In the genomic region with DNA sequence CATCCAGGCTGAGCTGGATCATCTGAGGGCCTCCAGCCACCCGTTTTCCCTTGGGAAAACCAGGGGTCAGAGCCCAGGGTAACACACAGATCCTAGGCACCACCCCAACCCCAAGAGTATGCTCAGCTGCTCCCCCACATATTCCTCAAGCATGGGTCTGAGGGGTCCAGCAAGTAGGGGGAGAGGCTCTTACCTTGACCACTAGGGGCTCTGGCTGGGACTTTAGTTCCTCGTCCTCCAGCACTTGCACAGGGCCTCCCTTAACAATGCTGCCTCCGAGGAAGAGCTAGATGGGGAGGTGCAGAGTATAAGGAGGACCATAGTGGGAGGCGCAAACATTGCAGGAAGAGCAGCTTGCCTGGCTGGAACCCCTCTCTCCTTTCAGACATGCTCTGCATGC, we compare ENCODE assay signal across 2 cellular contexts.
TF ChIP-seq lines count a peak whose summit lies in the region.

No MANE protein-coding gene starts in this region.

TF ChIP-seq in GM23338, 12 proteins besides CTCF, POLR2A, EP300 and RAD21 (continues in another document):
- TF ChIP-seq NANOG (IDR thresholded peaks at IDR 0.05; ENCODE audit: borderline replicate concordance) (no peak), ZNF331 (CRISPR knock-in tag; IDR thresholded peaks at IDR 0.05; ENCODE audit: low read depth) (no peak), CREB1 (CRISPR knock-in tag; IDR thresholded peaks at IDR 0.05; ENCODE audit: low read depth) (no peak), EZH2phosphoT487 (IDR thresholded peaks at IDR 0.05; ENCODE audit: unreplicated experiment) (no peak), STAT1 (IDR thresholded peaks at IDR 0.05; ENCODE audit: unreplicated experiment) (no peak), JUNB (IDR thresholded peaks at IDR 0.05; ENCODE audit: unreplicated experiment) (no peak), ZNF114 (CRISPR knock-in tag; IDR thresholded peaks at IDR 0.05) (no peak), POLR2AphosphoS5 (IDR thresholded peaks at IDR 0.05; ENCODE audit: low read depth) (no peak), EZH2 (IDR thresholded peaks at IDR 0.05; ENCODE audit: low read depth, unreplicated experiment) (no peak)
- TF ChIP-seq, protein P1, sequence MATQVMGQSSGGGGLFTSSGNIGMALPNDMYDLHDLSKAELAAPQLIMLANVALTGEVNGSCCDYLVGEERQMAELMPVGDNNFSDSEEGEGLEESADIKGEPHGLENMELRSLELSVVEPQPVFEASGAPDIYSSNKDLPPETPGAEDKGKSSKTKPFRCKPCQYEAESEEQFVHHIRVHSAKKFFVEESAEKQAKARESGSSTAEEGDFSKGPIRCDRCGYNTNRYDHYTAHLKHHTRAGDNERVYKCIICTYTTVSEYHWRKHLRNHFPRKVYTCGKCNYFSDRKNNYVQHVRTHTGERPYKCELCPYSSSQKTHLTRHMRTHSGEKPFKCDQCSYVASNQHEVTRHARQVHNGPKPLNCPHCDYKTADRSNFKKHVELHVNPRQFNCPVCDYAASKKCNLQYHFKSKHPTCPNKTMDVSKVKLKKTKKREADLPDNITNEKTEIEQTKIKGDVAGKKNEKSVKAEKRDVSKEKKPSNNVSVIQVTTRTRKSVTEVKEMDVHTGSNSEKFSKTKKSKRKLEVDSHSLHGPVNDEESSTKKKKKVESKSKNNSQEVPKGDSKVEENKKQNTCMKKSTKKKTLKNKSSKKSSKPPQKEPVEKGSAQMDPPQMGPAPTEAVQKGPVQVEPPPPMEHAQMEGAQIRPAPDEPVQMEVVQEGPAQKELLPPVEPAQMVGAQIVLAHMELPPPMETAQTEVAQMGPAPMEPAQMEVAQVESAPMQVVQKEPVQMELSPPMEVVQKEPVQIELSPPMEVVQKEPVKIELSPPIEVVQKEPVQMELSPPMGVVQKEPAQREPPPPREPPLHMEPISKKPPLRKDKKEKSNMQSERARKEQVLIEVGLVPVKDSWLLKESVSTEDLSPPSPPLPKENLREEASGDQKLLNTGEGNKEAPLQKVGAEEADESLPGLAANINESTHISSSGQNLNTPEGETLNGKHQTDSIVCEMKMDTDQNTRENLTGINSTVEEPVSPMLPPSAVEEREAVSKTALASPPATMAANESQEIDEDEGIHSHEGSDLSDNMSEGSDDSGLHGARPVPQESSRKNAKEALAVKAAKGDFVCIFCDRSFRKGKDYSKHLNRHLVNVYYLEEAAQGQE (IDR thresholded peaks at IDR 0.05; ENCODE audit: unreplicated experiment): no peak
- TF ChIP-seq, protein P2, sequence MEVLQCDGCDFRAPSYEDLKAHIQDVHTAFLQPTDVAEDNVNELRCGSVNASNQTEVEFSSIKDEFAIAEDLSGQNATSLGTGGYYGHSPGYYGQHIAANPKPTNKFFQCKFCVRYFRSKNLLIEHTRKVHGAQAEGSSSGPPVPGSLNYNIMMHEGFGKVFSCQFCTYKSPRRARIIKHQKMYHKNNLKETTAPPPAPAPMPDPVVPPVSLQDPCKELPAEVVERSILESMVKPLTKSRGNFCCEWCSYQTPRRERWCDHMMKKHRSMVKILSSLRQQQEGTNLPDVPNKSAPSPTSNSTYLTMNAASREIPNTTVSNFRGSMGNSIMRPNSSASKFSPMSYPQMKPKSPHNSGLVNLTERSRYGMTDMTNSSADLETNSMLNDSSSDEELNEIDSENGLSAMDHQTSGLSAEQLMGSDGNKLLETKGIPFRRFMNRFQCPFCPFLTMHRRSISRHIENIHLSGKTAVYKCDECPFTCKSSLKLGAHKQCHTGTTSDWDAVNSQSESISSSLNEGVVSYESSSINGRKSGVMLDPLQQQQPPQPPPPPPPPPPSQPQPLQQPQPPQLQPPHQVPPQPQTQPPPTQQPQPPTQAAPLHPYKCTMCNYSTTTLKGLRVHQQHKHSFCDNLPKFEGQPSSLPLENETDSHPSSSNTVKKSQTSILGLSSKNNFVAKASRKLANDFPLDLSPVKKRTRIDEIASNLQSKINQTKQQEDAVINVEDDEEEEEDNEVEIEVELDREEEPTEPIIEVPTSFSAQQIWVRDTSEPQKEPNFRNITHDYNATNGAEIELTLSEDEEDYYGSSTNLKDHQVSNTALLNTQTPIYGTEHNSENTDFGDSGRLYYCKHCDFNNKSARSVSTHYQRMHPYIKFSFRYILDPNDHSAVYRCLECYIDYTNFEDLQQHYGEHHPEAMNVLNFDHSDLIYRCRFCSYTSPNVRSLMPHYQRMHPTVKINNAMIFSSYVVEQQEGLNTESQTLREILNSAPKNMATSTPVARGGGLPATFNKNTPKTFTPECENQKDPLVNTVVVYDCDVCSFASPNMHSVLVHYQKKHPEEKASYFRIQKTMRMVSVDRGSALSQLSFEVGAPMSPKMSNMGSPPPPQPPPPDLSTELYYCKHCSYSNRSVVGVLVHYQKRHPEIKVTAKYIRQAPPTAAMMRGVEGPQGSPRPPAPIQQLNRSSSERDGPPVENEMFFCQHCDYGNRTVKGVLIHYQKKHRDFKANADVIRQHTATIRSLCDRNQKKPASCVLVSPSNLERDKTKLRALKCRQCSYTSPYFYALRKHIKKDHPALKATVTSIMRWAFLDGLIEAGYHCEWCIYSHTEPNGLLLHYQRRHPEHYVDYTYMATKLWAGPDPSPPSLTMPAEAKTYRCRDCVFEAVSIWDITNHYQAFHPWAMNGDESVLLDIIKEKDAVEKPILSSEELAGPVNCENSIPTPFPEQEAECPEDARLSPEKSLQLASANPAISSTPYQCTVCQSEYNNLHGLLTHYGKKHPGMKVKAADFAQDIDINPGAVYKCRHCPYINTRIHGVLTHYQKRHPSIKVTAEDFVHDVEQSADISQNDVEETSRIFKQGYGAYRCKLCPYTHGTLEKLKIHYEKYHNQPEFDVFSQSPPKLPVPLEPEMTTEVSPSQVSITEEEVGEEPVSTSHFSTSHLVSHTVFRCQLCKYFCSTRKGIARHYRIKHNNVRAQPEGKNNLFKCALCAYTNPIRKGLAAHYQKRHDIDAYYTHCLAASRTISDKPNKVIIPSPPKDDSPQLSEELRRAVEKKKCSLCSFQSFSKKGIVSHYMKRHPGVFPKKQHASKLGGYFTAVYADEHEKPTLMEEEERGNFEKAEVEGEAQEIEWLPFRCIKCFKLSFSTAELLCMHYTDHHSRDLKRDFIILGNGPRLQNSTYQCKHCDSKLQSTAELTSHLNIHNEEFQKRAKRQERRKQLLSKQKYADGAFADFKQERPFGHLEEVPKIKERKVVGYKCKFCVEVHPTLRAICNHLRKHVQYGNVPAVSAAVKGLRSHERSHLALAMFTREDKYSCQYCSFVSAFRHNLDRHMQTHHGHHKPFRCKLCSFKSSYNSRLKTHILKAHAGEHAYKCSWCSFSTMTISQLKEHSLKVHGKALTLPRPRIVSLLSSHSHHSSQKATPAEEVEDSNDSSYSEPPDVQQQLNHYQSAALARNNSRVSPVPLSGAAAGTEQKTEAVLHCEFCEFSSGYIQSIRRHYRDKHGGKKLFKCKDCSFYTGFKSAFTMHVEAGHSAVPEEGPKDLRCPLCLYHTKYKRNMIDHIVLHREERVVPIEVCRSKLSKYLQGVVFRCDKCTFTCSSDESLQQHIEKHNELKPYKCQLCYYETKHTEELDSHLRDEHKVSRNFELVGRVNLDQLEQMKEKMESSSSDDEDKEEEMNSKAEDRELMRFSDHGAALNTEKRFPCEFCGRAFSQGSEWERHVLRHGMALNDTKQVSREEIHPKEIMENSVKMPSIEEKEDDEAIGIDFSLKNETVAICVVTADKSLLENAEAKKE (CRISPR knock-in tag; IDR thresholded peaks at IDR 0.05): no peak

TF ChIP-seq in H1, 55 proteins besides CTCF, POLR2A, EP300 and RAD21:
- no peak for TF ChIP-seq SP2 (IDR thresholded peaks at IDR 0.05; ENCODE audit: low read length)
- TF ChIP-seq, protein P3, sequence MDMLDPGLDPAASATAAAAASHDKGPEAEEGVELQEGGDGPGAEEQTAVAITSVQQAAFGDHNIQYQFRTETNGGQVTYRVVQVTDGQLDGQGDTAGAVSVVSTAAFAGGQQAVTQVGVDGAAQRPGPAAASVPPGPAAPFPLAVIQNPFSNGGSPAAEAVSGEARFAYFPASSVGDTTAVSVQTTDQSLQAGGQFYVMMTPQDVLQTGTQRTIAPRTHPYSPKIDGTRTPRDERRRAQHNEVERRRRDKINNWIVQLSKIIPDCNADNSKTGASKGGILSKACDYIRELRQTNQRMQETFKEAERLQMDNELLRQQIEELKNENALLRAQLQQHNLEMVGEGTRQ (IDR thresholded peaks at IDR 0.05; ENCODE audit: low read length): no peak
- no peak for TF ChIP-seq ASH2L (IDR thresholded peaks at IDR 0.05; ENCODE audit: low read length)
- no peak for TF ChIP-seq MAFK (IDR thresholded peaks at IDR 0.05; ENCODE audit: low read depth, low read length)
